1 cellular context compared by ENCODE assay signal in the genomic region with DNA sequence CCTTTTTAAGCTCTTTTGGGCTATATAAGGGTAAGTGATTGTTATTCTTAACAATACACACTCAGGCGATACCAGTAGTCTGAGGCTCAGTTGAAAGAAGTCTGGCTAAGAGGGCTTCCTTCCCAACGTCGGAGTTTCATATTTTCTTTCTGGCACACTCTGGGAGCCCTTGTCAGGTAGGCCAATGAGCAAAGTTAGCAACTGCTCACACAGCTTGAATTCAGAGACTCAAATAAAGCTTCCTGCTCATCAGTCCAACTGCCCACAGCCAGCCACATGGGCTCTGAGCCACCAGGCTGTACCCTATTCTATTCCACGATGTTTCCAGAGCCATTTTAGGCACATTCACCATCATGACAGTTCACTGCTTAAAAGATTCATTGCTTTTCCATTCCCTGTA.
TF ChIP-seq lines count a peak whose summit lies in the region.

No MANE protein-coding gene starts in this region.

TF ChIP-seq in HepG2, 621 proteins besides CTCF, POLR2A, EP300 and RAD21:
- TF ChIP-seq, protein P1, sequence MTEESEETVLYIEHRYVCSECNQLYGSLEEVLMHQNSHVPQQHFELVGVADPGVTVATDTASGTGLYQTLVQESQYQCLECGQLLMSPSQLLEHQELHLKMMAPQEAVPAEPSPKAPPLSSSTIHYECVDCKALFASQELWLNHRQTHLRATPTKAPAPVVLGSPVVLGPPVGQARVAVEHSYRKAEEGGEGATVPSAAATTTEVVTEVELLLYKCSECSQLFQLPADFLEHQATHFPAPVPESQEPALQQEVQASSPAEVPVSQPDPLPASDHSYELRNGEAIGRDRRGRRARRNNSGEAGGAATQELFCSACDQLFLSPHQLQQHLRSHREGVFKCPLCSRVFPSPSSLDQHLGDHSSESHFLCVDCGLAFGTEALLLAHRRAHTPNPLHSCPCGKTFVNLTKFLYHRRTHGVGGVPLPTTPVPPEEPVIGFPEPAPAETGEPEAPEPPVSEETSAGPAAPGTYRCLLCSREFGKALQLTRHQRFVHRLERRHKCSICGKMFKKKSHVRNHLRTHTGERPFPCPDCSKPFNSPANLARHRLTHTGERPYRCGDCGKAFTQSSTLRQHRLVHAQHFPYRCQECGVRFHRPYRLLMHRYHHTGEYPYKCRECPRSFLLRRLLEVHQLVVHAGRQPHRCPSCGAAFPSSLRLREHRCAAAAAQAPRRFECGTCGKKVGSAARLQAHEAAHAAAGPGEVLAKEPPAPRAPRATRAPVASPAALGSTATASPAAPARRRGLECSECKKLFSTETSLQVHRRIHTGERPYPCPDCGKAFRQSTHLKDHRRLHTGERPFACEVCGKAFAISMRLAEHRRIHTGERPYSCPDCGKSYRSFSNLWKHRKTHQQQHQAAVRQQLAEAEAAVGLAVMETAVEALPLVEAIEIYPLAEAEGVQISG (CRISPR knock-in tag; IDR thresholded peaks at IDR 0.05) = no peak
